ENCODE assay signal across 18 cellular contexts in genomic region chr5:5126444-5126843, GRCh38. TPM values are rescaled to one million over a fixed set of nuclear protein-coding genes. Genes with fewer than 3 reads are reported as not detected.
DNase-seq lines count a peak whose midpoint lies in the region; ATAC-seq, FAIRE-seq and TF ChIP-seq lines count a peak whose summit lies in the region.
"Had no signal": no experiment of that assay in that cellular context is flagged by ENCODE, and none has a peak within 500 bp of the region (broad histone marks: within the 10 kb centered on the region; RNA-seq: fewer than 3 reads in every experiment).

No MANE protein-coding gene starts in this region.

- H3K4me3 ChIP-seq in GM12878, result no peak overlapping the region
- H3K4me3 ChIP-seq: adrenal gland, BLaER1 had no signal

- FAIRE-seq in HTR-8/SVneo (lab: Jason Lieb, UNC) (peak; percentile 97), GM12878 (lab: Jason Lieb, UNC) (no peak)

- H3K27me3 Mint-ChIP-seq in activated CD4-positive, alpha-beta memory T cell treated with anti-CD3 and anti-CD28 coated beads, Interleukin-2, amount 10 ng/mL, durations not matched to agents 7 days and 5 days, result no peaks in the 10 kb centered on the region
- peaks cover 7% of the 10 kb centered on the region for H3K27me3 Mint-ChIP-seq in CD4-positive, alpha-beta T cell
- H3K27me3 Mint-ChIP-seq: activated CD4-positive, alpha-beta T cell treated with anti-CD3 and anti-CD28 coated beads, Interleukin-2, amount 10 ng/mL, durations not matched to agents 24 days and 14 days; dendritic cell treated with granulocyte-macrophage colony-stimulating factor and Interleukin-4, amounts not matched to agents 40 ng/mL and 50 ng/mL, for 4 days had no signal

- intact Hi-C loops in GM12878 (cut with micrococcal nuclease; ENCODE audit: unreplicated experiment), result no loop called here
- intact Hi-C loops in CD4-positive, alpha-beta T cell (cut with DNase I, micrococcal nuclease), result no loop called here

- TF ChIP-seq RAD21 in GM12878 (IDR thresholded peaks at IDR 0.05; ENCODE audit: insufficient read depth, low read depth, low read length), result no peak

- ATAC-seq in GM12878 (no peak), HG03565 (IDR thresholded peaks at IDR 0.05; ENCODE audit: unreplicated experiment) (no peak)
- no peak for ATAC-seq in CD4-positive, alpha-beta T cell (ENCODE audit: poor library complexity)

- H3K9ac ChIP-seq in GM12878 (ENCODE audit: control insufficient read depth, insufficient read depth, low read length), result no peak overlapping the region
- H3K9ac ChIP-seq: BLaER1 had no signal

- CTCF ChIA-PET in GM12878 (lab: Yijun Ruan, JAX), result no interaction called here
- CTCF ChIA-PET in activated CD4-positive, alpha-beta memory T cell treated with anti-CD3 and anti-CD28 coated beads, Interleukin-2, amount 10 ng/mL, durations not matched to agents 7 days and 5 days (lab: Charles Lee), result no interaction called here
- CTCF ChIA-PET in CD4-positive, alpha-beta T cell (lab: Charles Lee), result no interaction called here

- no peak for TF ChIP-seq CTCF in GM12878 (IDR thresholded peaks at IDR 0.05 in 2 of 3, conservative IDR thresholded peaks at IDR 0.05 in 1 of 3; ENCODE audit: control insufficient read depth in 2 of 3, extremely low read depth in 1 of 3, insufficient read depth in 1 of 3, low read depth in 3 of 3, low read length in 3 of 3)
- no peak for TF ChIP-seq CTCF in CD4-positive, alpha-beta T cell (IDR thresholded peaks at IDR 0.05)

- H3K79me2 ChIP-seq in GM12878 (ENCODE audit: control insufficient read depth, insufficient read depth, low read length), result no peaks in the 10 kb centered on the region

- WGBS in GM12878 (ENCODE audit: insufficient coverage, insufficient replicate concordance, low lambda C conversion rate, missing lambda C conversion rate), result 10% methylated on average over 7 of the region's 7 CpGs

- H3K9me3 ChIP-seq in GM12878 (replicated peaks; ENCODE audit: control insufficient read depth, insufficient read depth, low read length), result no peaks in the 10 kb centered on the region
- no peaks in the 10 kb centered on the region for H3K9me3 ChIP-seq in CD4-positive, alpha-beta T cell (ENCODE audit: control insufficient read depth, low read length)
- H3K9me3 ChIP-seq: adrenal gland, BLaER1 had no signal

- in situ Hi-C loops in Caki2 (cut with HindIII; ENCODE audit: low pct_unique_long_range_greater_than_20kb, low sequenced_read_pairs), result no loop called here
- in situ Hi-C loops in GM12878 (cut with MboI), result no loop called here

- H3K36me3 ChIP-seq in GM12878 (ENCODE audit: control insufficient read depth in 2 of 2, insufficient read depth in 2 of 2, low read length in 1 of 2), result no peaks in the 10 kb centered on the region
- H3K36me3 ChIP-seq: adrenal gland, BLaER1 had no signal

- no TSS peak for BruUV-seq in GM12878 (replicated peaks; lab: Mats Ljungman, UMichigan)

- TF ChIP-seq POLR2A in GM12878 (IDR thresholded peaks at IDR 0.05; ENCODE audit: low read depth, low read length), result no peak

- no peaks in the 10 kb centered on the region for H3K9me3 Mint-ChIP-seq in activated CD4-positive, alpha-beta memory T cell treated with anti-CD3 and anti-CD28 coated beads, Interleukin-2, amount 10 ng/mL, durations not matched to agents 7 days and 5 days
- no peaks in the 10 kb centered on the region for H3K9me3 Mint-ChIP-seq in CD4-positive, alpha-beta T cell
- H3K9me3 Mint-ChIP-seq: activated CD4-positive, alpha-beta T cell treated with anti-CD3 and anti-CD28 coated beads, Interleukin-2, amount 10 ng/mL, durations not matched to agents 24 days and 14 days; activated T-cell treated with anti-CD3 and anti-CD28 coated beads, Interleukin-2, amount 50 U/mL, for 24 hours; dendritic cell treated with granulocyte-macrophage colony-stimulating factor and Interleukin-4, amounts not matched to agents 40 ng/mL and 50 ng/mL, for 4 days; mesothelial cell of epicardium; T-helper 2 cell treated with Interferon-gamma antibody and Interleukin-4, amounts not matched to agents 5 μg/mL and 100 μg/mL, for 36 hours had no signal

- DNase-seq in Caki2 (ENCODE audit: low read depth), result peak; percentile 74
- DNase-seq in HTR-8/SVneo (ENCODE audit: insufficient read length, low spot score), result peak; percentile 81
- DNase-seq in GM12878 (ENCODE audit: low read depth, low spot score), result no peak
- DNase-seq in myocyte (ENCODE audit: low read depth), result peak; percentile 54
- no peak for DNase-seq in activated CD4-positive, alpha-beta memory T cell treated with anti-CD3 and anti-CD28 coated beads, Interleukin-2, amount 10 ng/mL, durations not matched to agents 7 days and 5 days
- no peak for DNase-seq in CD4-positive, alpha-beta T cell
- DNase-seq in T-helper 9 cell, result no peak
- DNase-seq: activated CD4-positive, alpha-beta T cell treated with anti-CD3 and anti-CD28 coated beads, Interleukin-2, amount 10 ng/mL, durations not matched to agents 24 days and 14 days; activated T-cell treated with anti-CD3 and anti-CD28 coated beads, Interleukin-2, amount 50 U/mL, for 24 hours; DND-41; NCI-H1105 treated with DMSO at 0.1 percent for 48 hours had no signal

- no peak overlapping the region for H3K4me3 Mint-ChIP-seq in activated CD4-positive, alpha-beta memory T cell treated with anti-CD3 and anti-CD28 coated beads, Interleukin-2, amount 10 ng/mL, durations not matched to agents 7 days and 5 days
- no peak overlapping the region for H3K4me3 Mint-ChIP-seq in CD4-positive, alpha-beta T cell
- H3K4me3 Mint-ChIP-seq: activated CD4-positive, alpha-beta T cell treated with anti-CD3 and anti-CD28 coated beads, Interleukin-2, amount 10 ng/mL, durations not matched to agents 24 days and 14 days; activated T-cell treated with anti-CD3 and anti-CD28 coated beads, Interleukin-2, amount 50 U/mL, for 24 hours; dendritic cell treated with granulocyte-macrophage colony-stimulating factor and Interleukin-4, amounts not matched to agents 40 ng/mL and 50 ng/mL, for 4 days; mesothelial cell of epicardium; T-helper 2 cell treated with Interferon-gamma antibody and Interleukin-4, amounts not matched to agents 5 μg/mL and 100 μg/mL, for 36 hours had no signal

- H3K4me1 ChIP-seq in GM12878 (ENCODE audit: control insufficient read depth, insufficient read depth, low read length), result no peaks in the 10 kb centered on the region
- H3K4me1 ChIP-seq: adrenal gland, BLaER1 had no signal

- TF ChIP-seq EP300 in GM12878 (IDR thresholded peaks at IDR 0.05; ENCODE audit: borderline replicate concordance in 1 of 2, control insufficient read depth in 1 of 2, low read depth in 2 of 2, low read length in 2 of 2), result no peak

- no peaks in the 10 kb centered on the region for H4K20me1 ChIP-seq in GM12878 (ENCODE audit: control insufficient read depth, insufficient read depth)
- H4K20me1 ChIP-seq: BLaER1 had no signal

- RAD21 ChIA-PET in GM12878 (lab: Charles Lee; ENCODE audit: unreplicated experiment), result no interaction called here

- H2AFZ ChIP-seq in GM12878 (ENCODE audit: control insufficient read depth, low read depth, low read length), result no peak overlapping the region

- SMC1A ChIA-PET in GM12878 (lab: Charles Lee; ENCODE audit: uncharacterized antibody, unreplicated experiment), result no interaction called here

- H3K36me3 Mint-ChIP-seq in activated CD4-positive, alpha-beta memory T cell treated with anti-CD3 and anti-CD28 coated beads, Interleukin-2, amount 10 ng/mL, durations not matched to agents 7 days and 5 days (ENCODE audit: low read depth), result no peaks in the 10 kb centered on the region
- H3K36me3 Mint-ChIP-seq in CD4-positive, alpha-beta T cell (ENCODE audit: low read depth), result no peaks in the 10 kb centered on the region
- H3K36me3 Mint-ChIP-seq: mesothelial cell of epicardium had no signal

- H3K4me1 Mint-ChIP-seq in activated CD4-positive, alpha-beta memory T cell treated with anti-CD3 and anti-CD28 coated beads, Interleukin-2, amount 10 ng/mL, durations not matched to agents 7 days and 5 days, result no peaks in the 10 kb centered on the region
- no peaks in the 10 kb centered on the region for H3K4me1 Mint-ChIP-seq in CD4-positive, alpha-beta T cell (ENCODE audit: low read depth)
- H3K4me1 Mint-ChIP-seq: activated CD4-positive, alpha-beta T cell treated with anti-CD3 and anti-CD28 coated beads, Interleukin-2, amount 10 ng/mL, durations not matched to agents 24 days and 14 days; mesothelial cell of epicardium had no signal

- no peak overlapping the region for H3K27ac Mint-ChIP-seq in activated CD4-positive, alpha-beta memory T cell treated with anti-CD3 and anti-CD28 coated beads, Interleukin-2, amount 10 ng/mL, durations not matched to agents 7 days and 5 days
- H3K27ac Mint-ChIP-seq in CD4-positive, alpha-beta T cell, result no peak overlapping the region
- H3K27ac Mint-ChIP-seq: activated CD4-positive, alpha-beta T cell treated with anti-CD3 and anti-CD28 coated beads, Interleukin-2, amount 10 ng/mL, durations not matched to agents 24 days and 14 days; activated T-cell treated with anti-CD3 and anti-CD28 coated beads, Interleukin-2, amount 50 U/mL, for 24 hours; dendritic cell treated with granulocyte-macrophage colony-stimulating factor and Interleukin-4, amounts not matched to agents 40 ng/mL and 50 ng/mL, for 4 days; mesothelial cell of epicardium; T-helper 2 cell treated with Interferon-gamma antibody and Interleukin-4, amounts not matched to agents 5 μg/mL and 100 μg/mL, for 36 hours had no signal

- no peaks in the 10 kb centered on the region for H3K27me3 ChIP-seq in GM12878 (replicated peaks in 1 of 2; ENCODE audit: control insufficient read depth in 2 of 2, insufficient read depth in 2 of 2, low read length in 1 of 2)
- no peaks in the 10 kb centered on the region for H3K27me3 ChIP-seq in CD4-positive, alpha-beta T cell (ENCODE audit: control insufficient read depth, insufficient read depth, low read length)
- H3K27me3 ChIP-seq: adrenal gland, BLaER1 had no signal

- H3K27ac ChIP-seq in GM12878 (ENCODE audit: control insufficient read depth, insufficient read depth), result no peak overlapping the region
- H3K27ac ChIP-seq in CD4-positive, alpha-beta T cell (ENCODE audit: low read depth, low read length), result no peak overlapping the region
- H3K27ac ChIP-seq: adrenal gland, BLaER1 had no signal

- H3K4me2 ChIP-seq in GM12878 (ENCODE audit: control insufficient read depth, insufficient read depth), result no peak overlapping the region
- H3K4me2 ChIP-seq: BLaER1 had no signal

- POLR2A ChIA-PET in GM12878 (lab: Charles Lee), result no interaction called here
- POLR2A ChIA-PET in activated CD4-positive, alpha-beta memory T cell treated with anti-CD3 and anti-CD28 coated beads, Interleukin-2, amount 10 ng/mL, durations not matched to agents 7 days and 5 days (lab: Charles Lee), result no interaction called here
- POLR2A ChIA-PET in CD4-positive, alpha-beta T cell (lab: Charles Lee), result no interaction called here

RNA-seq across cellular contexts. Expression of gene ADAMTS16, which starts 13.7 kb away (rescaled TPM):
- 13.8 and 15.6 TPM in 2 replicates for total RNA-seq in Caki2 (2014; rRNA removed; shearing (Covaris generic); ENCODE audit: low replicate concordance)
- not detected in 2 replicates for total RNA-seq in GM12878 (2013; cell fraction: nucleolus; rRNA removed)
- total RNA-seq in GM12878 (2014; rRNA removed) (not detected in 2 replicates), GM12878 (2014; rRNA removed; fragmentation: Illumina TruSeq; extraction: Trizol) (not detected in 2 replicates), GM12878 (2021) (0.08 TPM in 1 of 2 replicates, not detected in the other), myocyte (0.75 and 1.7 TPM in 2 replicates)
- polyA plus RNA-seq in GM12878 (2011; ENCODE audit: low read depth), result 0.24 TPM
- polyA plus RNA-seq in GM12878 (2011; rRNA removed) (not detected in 2 replicates), GM12878 (2014; fragmentation: Illumina TruSeq; extraction: Trizol) (not detected in 2 replicates), GM12878 (2014; fragmentation: Nextera tagmentation; extraction: Ambion mirVana) (not detected), GM12878 (2014; rRNA removed) (0.04 TPM in 1 of 2 replicates, not detected in the other), GM12878 (2016; fragmentation: Nextera tagmentation; extraction: Ambion mirVana) (not detected)
- polyA plus RNA-seq in GM12878 (2011; cell fraction: cytosol; rRNA removed), result not detected in 2 replicates
- not detected in 2 replicates for polyA plus RNA-seq in GM12878 (2011; cell fraction: nucleus; rRNA removed)
- polyA plus RNA-seq in GM12878 (2012), result 0.19 and 0.42 TPM in 2 replicates
- polyA minus RNA-seq in GM12878 (2011; rRNA and poly(A)+ RNA removed), result not detected in 2 replicates
- polyA minus RNA-seq in GM12878 (2011; cell fraction: cytosol; rRNA and poly(A)+ RNA removed), result not detected in 2 replicates
- not detected in 2 replicates for polyA minus RNA-seq in GM12878 (2011; cell fraction: nucleus; rRNA and poly(A)+ RNA removed)
- 3.8 TPM for polyA plus RNA-seq in myocyte (2012)
- not detected for total RNA-seq in activated CD4-positive, alpha-beta memory T cell treated with anti-CD3 and anti-CD28 coated beads, Interleukin-2, amount 10 ng/mL, durations not matched to agents 7 days and 5 days
- total RNA-seq in CD4-positive, alpha-beta T cell, result not detected
- total RNA-seq: activated CD4-positive, alpha-beta T cell treated with anti-CD3 and anti-CD28 coated beads, Interleukin-2, amount 10 ng/mL, durations not matched to agents 24 days and 14 days; osteocyte had no signal

Comparison
In these comparisons a context has a peak if more than half of its experiments do, and no peak if none do; other contexts are left out.
1. DNase-seq: peak in Caki2 (single experiment), HTR-8/SVneo (single experiment) and myocyte (single experiment); none in GM12878 (single experiment), activated CD4-positive, alpha-beta memory T cell treated with anti-CD3 and anti-CD28 coated beads, Interleukin-2, amount 10 ng/mL, durations not matched to agents 7 days and 5 days (single experiment), CD4-positive, alpha-beta T cell (0 of 10) and T-helper 9 cell (single experiment).